ENCODE assay signal across 1 cellular context in the genomic region with DNA sequence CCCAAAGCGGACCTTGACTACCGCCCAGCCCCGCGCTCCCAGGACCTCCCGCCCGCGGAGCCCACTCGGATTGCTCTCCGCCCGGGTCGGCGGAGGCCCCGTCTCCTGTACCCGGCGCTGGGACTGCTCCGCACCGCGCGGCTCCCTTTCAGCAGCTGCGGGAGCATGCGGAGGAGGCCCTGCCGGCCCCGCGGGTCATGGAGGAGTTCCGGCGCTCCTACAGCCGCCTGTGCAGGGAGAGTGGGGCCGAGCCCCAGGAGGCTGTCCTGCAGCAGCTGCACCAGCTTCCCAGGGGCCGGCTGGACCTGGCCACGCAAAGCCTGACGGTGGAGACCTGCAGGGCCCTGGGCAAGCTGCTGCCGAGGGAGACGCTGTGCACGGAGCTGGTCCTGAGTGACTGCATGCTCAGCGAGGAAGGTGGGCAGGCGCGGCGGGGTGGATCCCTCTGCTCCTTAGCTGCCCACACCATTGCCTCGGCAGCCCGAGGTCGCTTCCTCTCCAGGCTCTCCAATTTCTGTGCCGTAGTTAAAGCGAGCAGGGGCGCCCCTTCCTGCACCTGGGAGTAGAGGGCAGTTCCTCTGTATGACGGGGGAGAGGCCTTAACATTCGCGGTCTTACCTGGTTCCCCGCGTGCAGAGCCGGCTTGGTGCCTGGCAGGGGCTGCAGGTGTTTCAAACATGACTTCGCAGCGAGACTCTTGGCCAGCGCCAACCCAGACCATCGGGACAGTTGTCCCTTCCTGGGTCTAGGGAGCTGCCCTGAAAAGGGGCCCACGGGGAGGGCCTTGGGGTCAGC.
TF ChIP-seq lines count a peak whose summit lies in the region.

No MANE protein-coding gene starts in this region.

TF ChIP-seq in HepG2, 621 proteins besides CTCF, POLR2A, EP300 and RAD21 (continued from another document and continues in another):
- TF ChIP-seq ZNF142 (CRISPR knock-in tag; IDR thresholded peaks at IDR 0.05) (0 out of 2 replicates have a peak, but pooled peaks have one; percentile 53), ZMYM4 (CRISPR knock-in tag; IDR thresholded peaks at IDR 0.05) (peak; percentile 11; the same call in 1 of the 2 replicates), NFIB (CRISPR knock-in tag; IDR thresholded peaks at IDR 0.05; ENCODE audit: borderline replicate concordance) (0 out of 2 replicates have a peak, but pooled peaks have one; percentile 68), CEBPB (IDR thresholded peaks at IDR 0.05; ENCODE audit: borderline replicate concordance, low read depth, low read length) (no peak), NKX3-1 (CRISPR knock-in tag; IDR thresholded peaks at IDR 0.05) (peak; percentile 35), MXD4 (CRISPR knock-in tag; IDR thresholded peaks at IDR 0.05) (0 out of 2 replicates have a peak, but pooled peaks have one; percentile 6), ZBTB46 (CRISPR knock-in tag; IDR thresholded peaks at IDR 0.05; ENCODE audit: borderline replicate concordance) (no peak), SRY (CRISPR knock-in tag; IDR thresholded peaks at IDR 0.05) (peak; percentile 89), ZNF276 (CRISPR knock-in tag; IDR thresholded peaks at IDR 0.05; ENCODE audit: low read depth) (peak; percentile 67; the same call in 1 of the 2 replicates), KIAA2018 (CRISPR knock-in tag; IDR thresholded peaks at IDR 0.05; ENCODE audit: borderline replicate concordance) (0 out of 2 replicates have a peak, but pooled peaks have one; percentile 33), ESRRA (CRISPR knock-in tag; IDR thresholded peaks at IDR 0.05; ENCODE audit: low read depth) (no peak), ZMAT3 (CRISPR knock-in tag; conservative IDR thresholded peaks at IDR 0.05) (peak; percentile 37; the same call in 1 of the 2 replicates), SRSF1 (optimal IDR thresholded peaks at IDR 0.05; ENCODE audit: low read depth, low read length) (peak; percentile 62), BRD4 (CRISPR knock-in tag; IDR thresholded peaks at IDR 0.05) (peak; percentile 38; the same call in 1 of the 2 replicates), ZNF547 (CRISPR knock-in tag; IDR thresholded peaks at IDR 0.05) (0 out of 2 replicates have a peak, but pooled peaks have one; percentile 3), ZNF619 (CRISPR knock-in tag; IDR thresholded peaks at IDR 0.05) (0 out of 2 replicates have a peak, but pooled peaks have one; percentile 7)
- TF ChIP-seq, protein P1, sequence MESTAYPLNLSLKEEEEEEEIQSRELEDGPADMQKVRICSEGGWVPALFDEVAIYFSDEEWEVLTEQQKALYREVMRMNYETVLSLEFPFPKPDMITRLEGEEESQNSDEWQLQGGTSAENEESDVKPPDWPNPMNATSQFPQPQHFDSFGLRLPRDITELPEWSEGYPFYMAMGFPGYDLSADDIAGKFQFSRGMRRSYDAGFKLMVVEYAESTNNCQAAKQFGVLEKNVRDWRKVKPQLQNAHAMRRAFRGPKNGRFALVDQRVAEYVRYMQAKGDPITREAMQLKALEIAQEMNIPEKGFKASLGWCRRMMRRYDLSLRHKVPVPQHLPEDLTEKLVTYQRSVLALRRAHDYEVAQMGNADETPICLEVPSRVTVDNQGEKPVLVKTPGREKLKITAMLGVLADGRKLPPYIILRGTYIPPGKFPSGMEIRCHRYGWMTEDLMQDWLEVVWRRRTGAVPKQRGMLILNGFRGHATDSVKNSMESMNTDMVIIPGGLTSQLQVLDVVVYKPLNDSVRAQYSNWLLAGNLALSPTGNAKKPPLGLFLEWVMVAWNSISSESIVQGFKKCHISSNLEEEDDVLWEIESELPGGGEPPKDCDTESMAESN (CRISPR knock-in tag; conservative IDR thresholded peaks at IDR 0.05), result no peak
- TF ChIP-seq, protein P2, sequence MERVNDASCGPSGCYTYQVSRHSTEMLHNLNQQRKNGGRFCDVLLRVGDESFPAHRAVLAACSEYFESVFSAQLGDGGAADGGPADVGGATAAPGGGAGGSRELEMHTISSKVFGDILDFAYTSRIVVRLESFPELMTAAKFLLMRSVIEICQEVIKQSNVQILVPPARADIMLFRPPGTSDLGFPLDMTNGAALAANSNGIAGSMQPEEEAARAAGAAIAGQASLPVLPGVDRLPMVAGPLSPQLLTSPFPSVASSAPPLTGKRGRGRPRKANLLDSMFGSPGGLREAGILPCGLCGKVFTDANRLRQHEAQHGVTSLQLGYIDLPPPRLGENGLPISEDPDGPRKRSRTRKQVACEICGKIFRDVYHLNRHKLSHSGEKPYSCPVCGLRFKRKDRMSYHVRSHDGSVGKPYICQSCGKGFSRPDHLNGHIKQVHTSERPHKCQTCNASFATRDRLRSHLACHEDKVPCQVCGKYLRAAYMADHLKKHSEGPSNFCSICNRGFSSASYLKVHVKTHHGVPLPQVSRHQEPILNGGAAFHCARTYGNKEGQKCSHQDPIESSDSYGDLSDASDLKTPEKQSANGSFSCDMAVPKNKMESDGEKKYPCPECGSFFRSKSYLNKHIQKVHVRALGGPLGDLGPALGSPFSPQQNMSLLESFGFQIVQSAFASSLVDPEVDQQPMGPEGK (CRISPR knock-in tag; IDR thresholded peaks at IDR 0.05), result peak; percentile 5
- TF ChIP-seq, protein P3, sequence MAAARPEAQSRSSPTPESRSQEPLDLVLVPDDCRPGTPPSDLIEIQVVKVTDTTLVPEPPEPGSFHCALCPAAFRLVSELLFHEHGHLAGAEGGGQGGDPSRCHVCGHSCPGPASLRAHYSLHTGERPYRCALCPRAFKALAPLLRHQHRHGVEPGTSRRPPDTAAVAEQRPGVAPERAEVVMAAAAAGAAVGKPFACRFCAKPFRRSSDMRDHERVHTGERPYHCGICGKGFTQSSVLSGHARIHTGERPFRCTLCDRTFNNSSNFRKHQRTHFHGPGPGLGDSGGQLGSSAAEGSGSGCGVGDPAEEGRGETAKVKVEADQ (CRISPR knock-in tag; IDR thresholded peaks at IDR 0.05; ENCODE audit: borderline replicate concordance), result no peak
- TF ChIP-seq, protein P4, sequence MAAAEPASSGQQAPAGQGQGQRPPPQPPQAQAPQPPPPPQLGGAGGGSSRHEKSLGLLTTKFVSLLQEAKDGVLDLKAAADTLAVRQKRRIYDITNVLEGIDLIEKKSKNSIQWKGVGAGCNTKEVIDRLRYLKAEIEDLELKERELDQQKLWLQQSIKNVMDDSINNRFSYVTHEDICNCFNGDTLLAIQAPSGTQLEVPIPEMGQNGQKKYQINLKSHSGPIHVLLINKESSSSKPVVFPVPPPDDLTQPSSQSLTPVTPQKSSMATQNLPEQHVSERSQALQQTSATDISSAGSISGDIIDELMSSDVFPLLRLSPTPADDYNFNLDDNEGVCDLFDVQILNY (CRISPR knock-in tag; conservative IDR thresholded peaks at IDR 0.05), result peak; percentile 1; the same call in 1 of the 2 replicates
- TF ChIP-seq, protein P5, sequence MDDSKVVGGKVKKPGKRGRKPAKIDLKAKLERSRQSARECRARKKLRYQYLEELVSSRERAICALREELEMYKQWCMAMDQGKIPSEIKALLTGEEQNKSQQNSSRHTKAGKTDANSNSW (CRISPR knock-in tag; IDR thresholded peaks at IDR 0.05; ENCODE audit: borderline replicate concordance), result no peak
